ENCODE assay signal across 8 cellular contexts in genomic region chr1:120356170-120356569, GRCh38. TPM values are rescaled to one million over a fixed set of nuclear protein-coding genes. Genes with fewer than 3 reads are reported as not detected.
DNase-seq lines count a peak whose midpoint lies in the region; ATAC-seq and TF ChIP-seq lines count a peak whose summit lies in the region.
"Not testable (repeated sequence)": the region's sequence is repeated elsewhere in the genome, so short reads cannot be mapped to it uniquely, and the experiment has no call there.

No MANE protein-coding gene starts in this region.

- not testable (repeated sequence) for H3K9me3 ChIP-seq in DND-41 (ENCODE audit: insufficient read depth, low read length, severe bottlenecking); IMR-90 (ENCODE audit: control insufficient read depth, insufficient read depth, low read length); OCI-LY7 (ENCODE audit: low read length); body of pancreas; right cardiac atrium (ENCODE audit: control insufficient read depth, low read length)

- H4K5ac ChIP-seq in IMR-90 (ENCODE audit: low read depth, low read length), result not testable (repeated sequence)

- H3K23ac ChIP-seq in IMR-90 (ENCODE audit: low read depth, low read length), result not testable (repeated sequence)

- dilution Hi-C loops in IMR-90 (cut with HindIII; ENCODE audit: low sequenced_read_pairs, unreplicated experiment), result not testable (repeated sequence)

- BruUV-seq in IMR-90 (replicated peaks; lab: Mats Ljungman, UMichigan); OCI-LY7 (replicated peaks; lab: Mats Ljungman, UMichigan): not testable (repeated sequence)

- not testable (repeated sequence) for H3K4me3 ChIP-seq in DND-41 (ENCODE audit: low read depth in 1 of 2, low read length in 2 of 2); IMR-90 (ENCODE audit: insufficient read depth, low read depth, low read length); OCI-LY7 (ENCODE audit: low read depth, low read length, poor library complexity, severe bottlenecking); body of pancreas; right cardiac atrium (ENCODE audit: low read length)

- H3K18ac ChIP-seq in IMR-90 (ENCODE audit: low read depth, low read length), result not testable (repeated sequence)

- H3K79me1 ChIP-seq in IMR-90 (ENCODE audit: low read depth in 1 of 2, low read length in 2 of 2), result not testable (repeated sequence)

- H4K91ac ChIP-seq in IMR-90 (ENCODE audit: insufficient read depth, low read depth, low read length), result not testable (repeated sequence)

- H3K36me3 ChIP-seq in DND-41 (ENCODE audit: insufficient read depth, low read length); IMR-90 (ENCODE audit: control insufficient read depth, insufficient read depth, low read length); OCI-LY7 (ENCODE audit: insufficient read depth, low read length); body of pancreas (replicated peaks in 1 of 2; ENCODE audit: insufficient read depth in 1 of 2, low read depth in 2 of 2): not testable (repeated sequence)

- not testable (repeated sequence) for TF ChIP-seq CTCF in DND-41 (IDR thresholded peaks at IDR 0.05; ENCODE audit: borderline replicate concordance, extremely low read depth, low read length, poor library complexity, severe bottlenecking); IMR-90 (conservative IDR thresholded peaks at IDR 0.05; ENCODE audit: low read depth, low read length); OCI-LY7 (conservative IDR thresholded peaks at IDR 0.05; ENCODE audit: low read length)
- peak in 1 of 7 experiments; percentile 9 for TF ChIP-seq CTCF in body of pancreas (IDR thresholded peaks at IDR 0.05)
- peak; percentile 29 for TF ChIP-seq CTCF in type B pancreatic cell (conservative IDR thresholded peaks at IDR 0.05)

- intact Hi-C loops in IMR-90 (cut with micrococcal nuclease); OCI-LY7 (cut with micrococcal nuclease; ENCODE audit: unreplicated experiment); body of pancreas (cut with DNase I); right cardiac atrium (cut with DNase I): not testable (repeated sequence)

- not testable (repeated sequence) for H2AFZ ChIP-seq in DND-41 (ENCODE audit: low read depth, low read length); IMR-90 (replicated peaks; ENCODE audit: low read length, poor library complexity); OCI-LY7 (ENCODE audit: low read length)

- not testable (repeated sequence) for H3K4me2 ChIP-seq in DND-41 (ENCODE audit: insufficient read depth, low read length); IMR-90 (ENCODE audit: low read depth, low read length); OCI-LY7 (ENCODE audit: low read length)

- not testable (repeated sequence) for H3K27ac ChIP-seq in DND-41 (ENCODE audit: low read length); IMR-90 (ENCODE audit: insufficient read depth, low read length); OCI-LY7 (ENCODE audit: low read depth, low read length, poor library complexity, severe bottlenecking); body of pancreas; right cardiac atrium (ENCODE audit: low read length)

- not testable (repeated sequence) for H2BK15ac ChIP-seq in IMR-90 (ENCODE audit: low read depth, low read length)

- H3K56ac ChIP-seq in IMR-90 (ENCODE audit: extremely low read depth, insufficient read depth, low read length), result not testable (repeated sequence)

- H2BK5ac ChIP-seq in IMR-90 (ENCODE audit: low read depth, low read length, poor library complexity, severe bottlenecking), result not testable (repeated sequence)

- not testable (repeated sequence) for H3K4ac ChIP-seq in IMR-90 (ENCODE audit: low read depth, low read length)

- in situ Hi-C loops in IMR-90 (cut with MboI; ENCODE audit: low sequenced_read_pairs), result not testable (repeated sequence)

- not testable (repeated sequence) for H3K9me2 ChIP-seq in OCI-LY7 (ENCODE audit: insufficient read depth, low read length)

- TF ChIP-seq POLR2A in IMR-90 (IDR thresholded peaks at IDR 0.05; ENCODE audit: low read depth, low read length); body of pancreas (IDR thresholded peaks at IDR 0.05): not testable (repeated sequence)

- not testable (repeated sequence) for H3K9me3 Mint-ChIP-seq in activated CD4-positive, alpha-beta T cell treated with anti-CD3 and anti-CD28 coated beads, Interleukin-2, amount 10 ng/mL, durations not matched to agents 7 days and 5 days; naive B cell; type B pancreatic cell

- H2AK5ac ChIP-seq in IMR-90 (ENCODE audit: low read depth, low read length), result not testable (repeated sequence)

- H2BK120ac ChIP-seq in IMR-90 (ENCODE audit: low read depth, low read length), result not testable (repeated sequence)

- H4K8ac ChIP-seq in IMR-90 (ENCODE audit: low read depth in 2 of 2, low read length in 2 of 2), result not testable (repeated sequence)

- no CpG with 5 or more reads among the region's 8 CpGs for WGBS in IMR-90 (ENCODE audit: extremely low coverage in 2 of 2, insufficient read length in 1 of 2), 2 experiments
- WGBS in body of pancreas, 2 donors, result 38% methylated on average over 3 of the region's 8 CpGs; no CpG with 5 or more reads in 1 of the 2 donors
- 40% methylated on average over 5 of the region's 8 CpGs for WGBS in right cardiac atrium

- not testable (repeated sequence) for H3K27ac Mint-ChIP-seq in activated CD4-positive, alpha-beta T cell treated with anti-CD3 and anti-CD28 coated beads, Interleukin-2, amount 10 ng/mL, durations not matched to agents 7 days and 5 days; type B pancreatic cell
- peak overlapping the region in 1 of 6 donors; percentile 38 for H3K27ac Mint-ChIP-seq in naive B cell

- not testable (repeated sequence) for H2AK9ac ChIP-seq in IMR-90 (replicated peaks; ENCODE audit: low read depth, low read length, poor library complexity)

- not testable (repeated sequence) for H3K4me1 ChIP-seq in DND-41 (ENCODE audit: insufficient read depth, low read length); IMR-90 (ENCODE audit: control insufficient read depth, insufficient read depth, low read length); OCI-LY7 (ENCODE audit: insufficient read depth, low read length, poor library complexity, severe bottlenecking); body of pancreas; right cardiac atrium (ENCODE audit: control insufficient read depth, insufficient read depth, low read length)

- CTCF ChIA-PET in IMR-90 (lab: Yijun Ruan, JAX); OCI-LY7 (lab: Charles Lee; ENCODE audit: unreplicated experiment); activated CD4-positive, alpha-beta T cell treated with anti-CD3 and anti-CD28 coated beads, Interleukin-2, amount 10 ng/mL, durations not matched to agents 7 days and 5 days (lab: Charles Lee): not testable (repeated sequence)

- DNase-seq in DND-41 (peak; percentile 6), IMR-90 (peak; percentile 0), OCI-LY7 (ENCODE audit: low spot score) (peak; percentile 19), body of pancreas (peak; percentile 36 to 57 (median 47)), right cardiac atrium (peak in 2 of 3 donors; percentile 4 to 39), naive B cell (peak; percentile 3)
- peak; percentile 7 for DNase-seq in activated CD4-positive, alpha-beta T cell treated with anti-CD3 and anti-CD28 coated beads, Interleukin-2, amount 10 ng/mL, durations not matched to agents 7 days and 5 days
- DNase-seq in type B pancreatic cell (ENCODE audit: extremely low spot score, unreplicated experiment), result not testable (repeated sequence)

- not testable (repeated sequence) for H3K27me3 Mint-ChIP-seq in activated CD4-positive, alpha-beta T cell treated with anti-CD3 and anti-CD28 coated beads, Interleukin-2, amount 10 ng/mL, durations not matched to agents 7 days and 5 days; naive B cell; type B pancreatic cell

- H3K4me1 Mint-ChIP-seq in activated CD4-positive, alpha-beta T cell treated with anti-CD3 and anti-CD28 coated beads, Interleukin-2, amount 10 ng/mL, durations not matched to agents 7 days and 5 days, result peaks cover 10% of the 10 kb centered on the region
- H3K4me1 Mint-ChIP-seq in naive B cell; type B pancreatic cell (ENCODE audit: unreplicated experiment): not testable (repeated sequence)

- H2BK20ac ChIP-seq in IMR-90 (ENCODE audit: low read depth, low read length), result not testable (repeated sequence)

- not testable (repeated sequence) for H4K20me1 ChIP-seq in DND-41 (ENCODE audit: insufficient read depth, low read length); IMR-90 (ENCODE audit: insufficient read depth, low read length); OCI-LY7 (ENCODE audit: insufficient read depth, low read length)

- not testable (repeated sequence) for ATAC-seq in DND-41 (ENCODE audit: insufficient read depth, low read depth); IMR-90 (ENCODE audit: low read depth); body of pancreas; right cardiac atrium; naive B cell (ENCODE audit: low read depth in 2 of 2)

- H3K27me3 ChIP-seq in DND-41 (ENCODE audit: insufficient read depth, low read length, poor library complexity); IMR-90 (ENCODE audit: control insufficient read depth, insufficient read depth, low read length); body of pancreas; right cardiac atrium (ENCODE audit: control insufficient read depth, insufficient read depth): not testable (repeated sequence)

- not testable (repeated sequence) for TF ChIP-seq RAD21 in IMR-90 (IDR thresholded peaks at IDR 0.05; ENCODE audit: low read length)

- not testable (repeated sequence) for H3K79me2 ChIP-seq in DND-41 (ENCODE audit: insufficient read depth, low read length); OCI-LY7 (ENCODE audit: insufficient read depth, low read depth, low read length)

- not testable (repeated sequence) for H3K9ac ChIP-seq in DND-41 (ENCODE audit: low read depth, low read length); IMR-90 (ENCODE audit: low read depth, low read length)

- not testable (repeated sequence) for H3K14ac ChIP-seq in IMR-90 (replicated peaks; ENCODE audit: low read depth, low read length)

- POLR2A ChIA-PET in IMR-90 (lab: Charles Lee; ENCODE audit: unreplicated experiment); OCI-LY7 (lab: Charles Lee); activated CD4-positive, alpha-beta T cell treated with anti-CD3 and anti-CD28 coated beads, Interleukin-2, amount 10 ng/mL, durations not matched to agents 7 days and 5 days (lab: Charles Lee): not testable (repeated sequence)

- not testable (repeated sequence) for H3K36me3 Mint-ChIP-seq in activated CD4-positive, alpha-beta T cell treated with anti-CD3 and anti-CD28 coated beads, Interleukin-2, amount 10 ng/mL, durations not matched to agents 7 days and 5 days (ENCODE audit: low read depth); naive B cell; type B pancreatic cell

- H3K4me3 Mint-ChIP-seq in activated CD4-positive, alpha-beta T cell treated with anti-CD3 and anti-CD28 coated beads, Interleukin-2, amount 10 ng/mL, durations not matched to agents 7 days and 5 days; naive B cell; type B pancreatic cell: not testable (repeated sequence)

- not testable (repeated sequence) for H3K9me1 ChIP-seq in IMR-90 (ENCODE audit: insufficient read depth, low read length)

RNA-seq across cellular contexts. Expression of gene NBPF8, which starts 58.7 kb away (rescaled TPM):
- total RNA-seq in IMR-90 (2012; rRNA removed), result 12.2 and 13.4 TPM in 2 replicates
- 24.4 and 29.4 TPM in 2 replicates for polyA plus RNA-seq in IMR-90 (2012; rRNA removed)
- 3.5 and 4.2 TPM in 2 replicates for polyA plus RNA-seq in IMR-90 (2012; cell fraction: cytosol; rRNA removed)
- 56.5 and 278 TPM in 2 replicates for polyA plus RNA-seq in IMR-90 (2012; cell fraction: nucleus; rRNA removed; ENCODE audit: low replicate concordance)
- total RNA-seq in OCI-LY7 (2014; rRNA removed; shearing (Covaris generic)), result 39.9 and 46.5 TPM in 2 replicates
- total RNA-seq in OCI-LY7 (2022), result 35.6 and 38.9 TPM in 2 replicates
- total RNA-seq in activated CD4-positive, alpha-beta T cell treated with anti-CD3 and anti-CD28 coated beads, Interleukin-2, amount 10 ng/mL, durations not matched to agents 7 days and 5 days, result 10 to 100 TPM; 40.0 to 40.4 TPM
- 10 to 100 TPM; 16.6 to 23.1 TPM for total RNA-seq in body of pancreas
- total RNA-seq in right cardiac atrium, result 1 to 10 TPM; 1.9 to 4.3 (median 3.0) TPM
- 3.9 TPM for polyA plus RNA-seq in right cardiac atrium
- 1 to 10 TPM in 1 of 6 donors, under 1 TPM in 5; 0.22 to 2.8 (median 0.90) TPM for polyA plus RNA-seq in naive B cell (ENCODE audit: low read depth in 6 of 6)
- 5.8 and 21.5 TPM in 2 replicates for total RNA-seq in type B pancreatic cell (ENCODE audit: low replicate concordance)
